ENCODE assay signal across 8 cellular contexts in the genomic region with DNA sequence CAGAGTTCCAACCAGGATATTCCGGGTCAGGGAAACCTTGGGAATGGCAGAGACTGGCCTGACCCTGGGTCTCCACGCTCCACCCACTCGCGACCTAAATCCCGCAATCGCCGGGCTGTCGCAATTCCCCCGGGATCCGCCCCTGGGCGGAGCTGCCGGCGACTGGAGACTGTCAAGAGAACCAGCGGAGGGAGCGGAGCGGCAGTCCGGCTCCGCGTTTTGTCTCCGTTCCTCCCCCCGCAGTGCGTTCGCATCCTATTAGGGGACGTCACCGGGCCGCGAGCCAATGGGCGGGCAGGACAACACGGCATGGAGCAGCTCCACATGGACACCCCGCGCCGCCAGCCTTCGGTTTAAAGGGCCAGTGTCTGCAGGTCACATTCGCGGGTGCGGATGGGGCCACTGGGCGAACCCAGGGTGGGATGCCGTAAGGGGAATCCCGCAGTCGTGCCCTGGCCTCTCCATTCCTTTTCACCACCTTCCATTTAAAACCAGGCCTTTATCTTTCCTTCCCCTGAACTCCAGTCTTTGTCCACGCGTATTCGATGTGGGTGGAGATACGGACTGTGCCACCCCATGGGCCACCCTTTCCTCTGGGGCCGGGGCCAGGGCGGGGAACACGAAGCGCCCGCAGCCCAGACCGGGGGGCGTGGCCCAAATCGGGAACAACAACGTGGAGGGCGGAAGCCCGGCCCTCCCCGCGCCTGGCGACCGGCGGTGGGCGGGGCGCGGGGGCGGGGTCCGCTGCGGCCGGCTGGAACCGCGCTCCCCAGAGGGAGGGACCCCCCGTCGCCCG. TPM values are rescaled to one million over a fixed set of nuclear protein-coding genes. Genes with fewer than 3 reads are reported as not detected.
DNase-seq lines count a peak whose midpoint lies in the region; ATAC-seq, FAIRE-seq and TF ChIP-seq lines count a peak whose summit lies in the region.

No MANE protein-coding gene starts in this region.

- H3K9ac ChIP-seq in astrocyte (ENCODE audit: low read length), result peak overlapping the region; percentile 98

- H3K36me3 Mint-ChIP-seq in astrocyte (ENCODE audit: low read depth, unreplicated experiment), result no peaks in the 10 kb centered on the region

- FAIRE-seq in astrocyte (lab: Jason Lieb, UNC), result peak; percentile 88
- FAIRE-seq in urothelium cell line (lab: Jason Lieb, UNC), result peak; percentile 88

- H3K4me3 ChIP-seq in astrocyte (ENCODE audit: insufficient read depth, low read depth, low read length) (peak overlapping the region; percentile 84), right cardiac atrium (ENCODE audit: low read length) (peak overlapping the region; percentile 77), psoas muscle (peak overlapping the region; percentile 98)

- H3K4me1 ChIP-seq in astrocyte (ENCODE audit: insufficient read depth, low read length) (peaks cover 57% of the 10 kb centered on the region), right cardiac atrium (ENCODE audit: control insufficient read depth, insufficient read depth, low read length) (peaks cover 13% of the 10 kb centered on the region), psoas muscle (peaks cover 58% of the 10 kb centered on the region)

- peak overlapping the region; percentile 65 for H2AFZ ChIP-seq in astrocyte (ENCODE audit: low read depth, low read length)

- H3K79me2 ChIP-seq in astrocyte (ENCODE audit: insufficient read depth, low read length), result peaks cover 34% of the 10 kb centered on the region

- H3K9me3 ChIP-seq in astrocyte (ENCODE audit: insufficient read depth, low read depth, low read length), result no peaks in the 10 kb centered on the region
- no peaks in the 10 kb centered on the region for H3K9me3 ChIP-seq in right cardiac atrium (ENCODE audit: control insufficient read depth, low read length)
- no peaks in the 10 kb centered on the region for H3K9me3 ChIP-seq in psoas muscle

- ATAC-seq in HG02938 (IDR thresholded peaks at IDR 0.05; ENCODE audit: unreplicated experiment) (peak; percentile 39), right cardiac atrium (peak; percentile 70 to 73), psoas muscle (peak; percentile 67 to 71 (median 68))

- peak; percentile 97 for DNase-seq in GM13977 (ENCODE audit: low spot score)
- peak; percentile 86 for DNase-seq in NCI-H187 treated with DMSO at 0.1 percent for 48 hours (lab: John Stamatoyannopoulos, UW)
- DNase-seq in T-helper 22 cell (ENCODE audit: low read depth), result peak; percentile 99
- DNase-seq in astrocyte (ENCODE audit: low read depth), result peak; percentile 99
- DNase-seq in right cardiac atrium, result peak; percentile 100
- peak; percentile 100 for DNase-seq in psoas muscle
- peak; percentile 86 for DNase-seq in urothelium cell line (ENCODE audit: low spot score)

- H3K27ac Mint-ChIP-seq in astrocyte (ENCODE audit: unreplicated experiment), result peak overlapping the region; percentile 95

- peaks cover 15% of the 10 kb centered on the region for H4K20me1 ChIP-seq in astrocyte (ENCODE audit: insufficient read depth, low read length)

- H3K27me3 Mint-ChIP-seq in astrocyte (ENCODE audit: low read depth, unreplicated experiment), result no peaks in the 10 kb centered on the region

- H3K36me3 ChIP-seq in astrocyte (ENCODE audit: insufficient read depth, low read length) (no peaks in the 10 kb centered on the region), psoas muscle (ENCODE audit: insufficient read depth in 1 of 2, low read depth in 1 of 2) (no peaks in the 10 kb centered on the region)

- peak overlapping the region; percentile 93 for H3K4me2 ChIP-seq in astrocyte (ENCODE audit: low read length)

- TF ChIP-seq CTCF in GM13977 (IDR thresholded peaks at IDR 0.05; ENCODE audit: extremely low read depth, insufficient read depth, missing control alignments) (no peak), astrocyte (IDR thresholded peaks at IDR 0.05; ENCODE audit: insufficient read depth, low read depth, low read length) (no peak), psoas muscle (IDR thresholded peaks at IDR 0.05) (no peak)

- no peaks in the 10 kb centered on the region for H3K9me3 Mint-ChIP-seq in astrocyte (ENCODE audit: unreplicated experiment)

- peak overlapping the region; percentile 90 for H3K4me3 Mint-ChIP-seq in astrocyte (ENCODE audit: unreplicated experiment)

- peaks cover 40% of the 10 kb centered on the region for H3K4me1 Mint-ChIP-seq in astrocyte (ENCODE audit: low read depth, unreplicated experiment)

- under 1% methylated on average over 72 of the region's 72 CpGs for WGBS in right cardiac atrium
- WGBS in psoas muscle, 3 donors, result 0 to 1% (median 0%) methylated on average over 59 to 72 of the region's 72 CpGs

- in situ Hi-C loops in GM13977 (cut with MboI; ENCODE audit: low pct_unique_long_range_greater_than_20kb, low sequenced_read_pairs, unreplicated experiment), result no loop called here

- H3K27me3 ChIP-seq in astrocyte (ENCODE audit: insufficient read depth, low read length) (no peaks in the 10 kb centered on the region), right cardiac atrium (ENCODE audit: control insufficient read depth, insufficient read depth) (no peaks in the 10 kb centered on the region), psoas muscle (ENCODE audit: insufficient read depth in 3 of 3, low read length in 2 of 3) (no peaks in the 10 kb centered on the region)

- H3K27ac ChIP-seq in astrocyte (ENCODE audit: low read depth, low read length) (peak overlapping the region; percentile 100), right cardiac atrium (ENCODE audit: low read length) (peak overlapping the region; percentile 97), psoas muscle (peak overlapping the region; percentile 100)

- intact Hi-C loops in right cardiac atrium (cut with DNase I), result no loop called here
- intact Hi-C loops in psoas muscle (cut with DNase I), result no loop called here

RNA-seq across cellular contexts. Expression of a gene that starts 0.8 kb away (rescaled TPM):
- total RNA-seq in astrocyte (22.5 and 29.1 TPM in 2 replicates), right cardiac atrium (10 to 100 TPM; 10.5 to 11.8 (median 10.8) TPM), psoas muscle (10 to 100 TPM in 1 of 4 donors, 1 to 10 TPM in 3; 6.6 to 11.7 (median 8.0) TPM)
- polyA plus RNA-seq in right cardiac atrium (6.8 TPM), psoas muscle (1 to 10 TPM; 2.5 to 9.2 (median 4.3) TPM)

Comparison
In these comparisons a context has a peak if more than half of its experiments do, and no peak if none do; other contexts are left out.
1. Peak in every context shown above with its lines: DNase-seq, ATAC-seq, H3K4me3 ChIP-seq and H3K27ac ChIP-seq.